In genomic region chr2:20621366-20622295, GRCh38 we compare ENCODE assay signal across 18 cellular contexts. TPM values are rescaled to one million over a fixed set of nuclear protein-coding genes. Genes with fewer than 3 reads are reported as not detected.
DNase-seq lines count a peak whose midpoint lies in the region; ATAC-seq and TF ChIP-seq lines count a peak whose summit lies in the region.
"Had no signal": no experiment of that assay in that cellular context is flagged by ENCODE, and none has a peak within 500 bp of the region (broad histone marks: within the 10 kb centered on the region; RNA-seq: fewer than 3 reads in every experiment).

No MANE protein-coding gene starts in this region.

- WGBS in mesendoderm (ENCODE audit: extremely low coverage, insufficient coverage, low lambda C conversion rate) = no CpG with 5 or more reads among the region's 12 CpGs

- no peaks in the 10 kb centered on the region for H3K9me3 Mint-ChIP-seq in chondrocyte (ENCODE audit: low read depth)
- H3K9me3 Mint-ChIP-seq: activated T-cell treated with anti-CD3 and anti-CD28 coated beads, Interleukin-2, amount 50 U/mL, for 24 hours had no signal

- H3K27ac ChIP-seq in mesendoderm (ENCODE audit: low read depth, low read length) (no peak overlapping the region), stomach smooth muscle (ENCODE audit: low read length) (peak overlapping the region; percentile 100), Karpas-422 (ENCODE audit: low read length) (no peak overlapping the region)
- H3K27ac ChIP-seq: GM23248, parathyroid adenoma had no signal

- H3K27me3 ChIP-seq in mesendoderm (ENCODE audit: insufficient read depth, low read length, poor library complexity) = no peaks in the 10 kb centered on the region
- H3K27me3 ChIP-seq in stomach smooth muscle (ENCODE audit: control insufficient read depth in 1 of 2, insufficient read depth in 2 of 2, low read length in 2 of 2) = no peaks in the 10 kb centered on the region
- H3K27me3 ChIP-seq in Karpas-422 (ENCODE audit: low read length) = no peaks in the 10 kb centered on the region

- no peak overlapping the region for H2BK15ac ChIP-seq in mesendoderm (replicated peaks; ENCODE audit: low read depth)

- no peaks in the 10 kb centered on the region for H3K27me3 Mint-ChIP-seq in chondrocyte (ENCODE audit: low read depth)
- H3K27me3 Mint-ChIP-seq: activated T-cell treated with anti-CD3 and anti-CD28 coated beads, Interleukin-2, amount 50 U/mL, for 24 hours had no signal

- no peaks in the 10 kb centered on the region for H3K9me3 ChIP-seq in stomach smooth muscle (ENCODE audit: control insufficient read depth in 2 of 2, low read length in 2 of 2)
- no peaks in the 10 kb centered on the region for H3K9me3 ChIP-seq in Karpas-422 (ENCODE audit: low read length)

- H4K8ac ChIP-seq in mesendoderm (ENCODE audit: low read depth, low read length) = no peak overlapping the region

- peaks cover 4% of the 10 kb centered on the region for H3K36me3 Mint-ChIP-seq in chondrocyte (ENCODE audit: low read depth)

- peaks cover 2% of the 10 kb centered on the region for H3K4me1 ChIP-seq in mesendoderm (ENCODE audit: control insufficient read depth, low read depth, low read length)
- H3K4me1 ChIP-seq in stomach smooth muscle (ENCODE audit: control insufficient read depth, insufficient read depth, low read length) = peaks cover 97% of the 10 kb centered on the region
- H3K4me1 ChIP-seq in Karpas-422 (ENCODE audit: low read length) = no peaks in the 10 kb centered on the region

- peak; percentile 80 for DNase-seq in NCI-H82 (lab: John Stamatoyannopoulos, UW)
- DNase-seq in chondrocyte (ENCODE audit: low spot score) = peak; percentile 63
- no peak for DNase-seq in mesendoderm
- no peak for DNase-seq in KG1 (lab: John Stamatoyannopoulos, UW)
- DNase-seq in SIG-M5 (lab: John Stamatoyannopoulos, UW) = no peak
- DNase-seq in Karpas-422 = no peak
- DNase-seq: activated CD4-positive, alpha-beta T cell treated with anti-CD3 and anti-CD28 coated beads for 48 hours; activated T-cell treated with anti-CD3 and anti-CD28 coated beads, Interleukin-2, amount 50 U/mL, for 24 hours; cortex of kidney; DMS153; GM23248; kidney glomerular epithelial cell; SHP77 treated with DMSO at 0.1 percent for 48 hours; stimulated activated CD4-positive, alpha-beta T cell treated with anti-CD3 and anti-CD28 coated beads, Interleukin-1b, Interleukin-23, amount 100 ng/mL, for 48 hours; T1000 had no signal

- no peak for TF ChIP-seq CTCF in chondrocyte (IDR thresholded peaks at IDR 0.05)

- no peak overlapping the region for H3K27ac Mint-ChIP-seq in chondrocyte (ENCODE audit: unreplicated experiment)
- H3K27ac Mint-ChIP-seq: activated T-cell treated with anti-CD3 and anti-CD28 coated beads, Interleukin-2, amount 50 U/mL, for 24 hours had no signal

- H2AK5ac ChIP-seq in mesendoderm (ENCODE audit: low read length) = no peak overlapping the region

- no peaks in the 10 kb centered on the region for H3K79me1 ChIP-seq in mesendoderm (ENCODE audit: low read length)

- H3K18ac ChIP-seq in mesendoderm (ENCODE audit: low read length) = no peak overlapping the region

- H4K5ac ChIP-seq in mesendoderm (ENCODE audit: low read length) = no peak overlapping the region

- H3K36me3 ChIP-seq in mesendoderm (ENCODE audit: control insufficient read depth, insufficient read depth, low read length) (no peaks in the 10 kb centered on the region), stomach smooth muscle (ENCODE audit: control insufficient read depth in 2 of 2, insufficient read depth in 2 of 2, low read length in 2 of 2) (peaks cover 36 to 37% of the 10 kb centered on the region in 2 donors), Karpas-422 (ENCODE audit: insufficient read depth, low read length) (no peaks in the 10 kb centered on the region)

- no peak overlapping the region for H3K9ac ChIP-seq in mesendoderm (ENCODE audit: low read length)
- peak overlapping the region; percentile 19 to 38 for H3K9ac ChIP-seq in stomach smooth muscle (ENCODE audit: low read length in 2 of 2)
- no peak overlapping the region for H3K9ac ChIP-seq in Karpas-422 (ENCODE audit: low read length)
- H3K9ac ChIP-seq: GM23248, parathyroid adenoma had no signal

- no peak overlapping the region for H3K4me3 Mint-ChIP-seq in chondrocyte (ENCODE audit: unreplicated experiment)
- H3K4me3 Mint-ChIP-seq: activated T-cell treated with anti-CD3 and anti-CD28 coated beads, Interleukin-2, amount 50 U/mL, for 24 hours had no signal

- H3K79me2 ChIP-seq in mesendoderm (ENCODE audit: control insufficient read depth, insufficient read depth, low read length) (no peaks in the 10 kb centered on the region), Karpas-422 (ENCODE audit: low read length) (no peaks in the 10 kb centered on the region)
- H3K79me2 ChIP-seq: parathyroid adenoma had no signal

- peak overlapping the region; percentile 36 for H3K23ac ChIP-seq in mesendoderm (ENCODE audit: low read length)

- no peak for ATAC-seq in GM18517 (IDR thresholded peaks at IDR 0.05; ENCODE audit: unreplicated experiment)

- no peak overlapping the region for H2BK5ac ChIP-seq in mesendoderm (ENCODE audit: low read length)

- no peak overlapping the region for H2BK120ac ChIP-seq in mesendoderm (ENCODE audit: low read depth, low read length)

- peaks cover 39% of the 10 kb centered on the region for H3K4me1 Mint-ChIP-seq in chondrocyte (ENCODE audit: low read depth)

- no peak overlapping the region for H3K4me2 ChIP-seq in mesendoderm (ENCODE audit: low read length)
- H3K4me2 ChIP-seq in Karpas-422 (ENCODE audit: low read depth, low read length, poor library complexity, severe bottlenecking) = no peak overlapping the region

- H3K4ac ChIP-seq in mesendoderm (ENCODE audit: low read depth, low read length) = no peak overlapping the region

- H4K20me1 ChIP-seq in Karpas-422 (ENCODE audit: insufficient read depth, low read depth, low read length) = peaks cover 4% of the 10 kb centered on the region; the same call in 1 of the 2 replicates

- H3K4me3 ChIP-seq in mesendoderm (ENCODE audit: low read length) = no peak overlapping the region
- H3K4me3 ChIP-seq in stomach smooth muscle (ENCODE audit: low read length in 2 of 2) = no peak overlapping the region
- no peak overlapping the region for H3K4me3 ChIP-seq in Karpas-422 (ENCODE audit: low read length)
- H3K4me3 ChIP-seq: GM23248 had no signal

- H3K56ac ChIP-seq in mesendoderm (ENCODE audit: low read length) = no peak overlapping the region

- H3K9me2 ChIP-seq in Karpas-422 (replicated peaks; ENCODE audit: insufficient read depth, low read length) = no peaks in the 10 kb centered on the region

- H2AFZ ChIP-seq in Karpas-422 (ENCODE audit: low read length) = no peak overlapping the region
- H2AFZ ChIP-seq: GM23248, parathyroid adenoma had no signal

RNA-seq across cellular contexts. Expression of gene HS1BP3, which starts 29.3 kb away (rescaled TPM):
- total RNA-seq in chondrocyte = 24.6 to 33.8 TPM (median 33.2 TPM) in 3 replicates
- polyA plus RNA-seq in mesendoderm (2013, experiment 1 of 2) = 4.5 TPM
- 5.0 TPM for polyA plus RNA-seq in mesendoderm (2013, experiment 2 of 2)
- 10.6 and 12.8 TPM in 2 replicates for total RNA-seq in Karpas-422 (2014; rRNA removed; shearing (Covaris generic); ENCODE audit: low replicate concordance)

RNA-seq across cellular contexts. Expression of gene GDF7, which starts 45.3 kb away (rescaled TPM):
- total RNA-seq in chondrocyte = 10.9 to 12.8 TPM (median 12.6 TPM) in 3 replicates
- polyA plus RNA-seq in mesendoderm (2013, experiment 1 of 2) = 0.03 TPM
- polyA plus RNA-seq in mesendoderm (2013, experiment 2 of 2) = 0.01 TPM
- total RNA-seq in Karpas-422 (2014; rRNA removed; shearing (Covaris generic); ENCODE audit: low replicate concordance) = under 0.01 and 0.29 TPM in 2 replicates
- total RNA-seq: GM23248 had no signal

Comparison
In these comparisons a context has a peak if more than half of its experiments do, and no peak if none do; other contexts are left out.
1. DNase-seq: peak in NCI-H82 (single experiment) and chondrocyte (single experiment); none in mesendoderm (single experiment), KG1 (single experiment), SIG-M5 (single experiment) and Karpas-422 (single experiment).
2. H3K9ac ChIP-seq: peak in stomach smooth muscle (2 of 2); none in mesendoderm (single experiment) and Karpas-422 (single experiment).